10 cellular contexts compared by ENCODE assay signal in genomic region chr1:2652926-2653571, GRCh38. TPM values are rescaled to one million over a fixed set of nuclear protein-coding genes. Genes with fewer than 3 reads are reported as not detected.
DNase-seq lines count a peak whose midpoint lies in the region; ATAC-seq and TF ChIP-seq lines count a peak whose summit lies in the region.
"Not testable (repeated sequence)": the region's sequence is repeated elsewhere in the genome, so short reads cannot be mapped to it uniquely, and the experiment has no call there.
"Had no signal": no experiment of that assay in that cellular context is flagged by ENCODE, and none has a peak within 500 bp of the region (broad histone marks: within the 10 kb centered on the region; RNA-seq: fewer than 3 reads in every experiment).

No MANE protein-coding gene starts in this region.

- H3K27ac ChIP-seq in HCT116 (ENCODE audit: low read depth, low read length); brain microvascular endothelial cell; heart left ventricle; lower lobe of right lung; ovary: not testable (repeated sequence)

- not testable (repeated sequence) for H3K9me3 Mint-ChIP-seq in stimulated activated effector memory CD8-positive, alpha-beta T cell treated with anti-CD3 and anti-CD28 coated beads, Interleukin-12 subunit alpha, Interleukin-12 subunit beta, amount 100 ng/mL, for 72 hours

- H3K4me2 ChIP-seq in HCT116 (ENCODE audit: low read length): not testable (repeated sequence)

- H2AFZ ChIP-seq in HCT116 (ENCODE audit: low read depth, low read length, poor library complexity, severe bottlenecking): not testable (repeated sequence)

- not testable (repeated sequence) for DNase-seq in HCT116 (ENCODE audit: low read depth, low spot score); stimulated activated effector memory CD8-positive, alpha-beta T cell treated with anti-CD3 and anti-CD28 coated beads, Interleukin-12 subunit alpha, Interleukin-12 subunit beta, amount 100 ng/mL, for 72 hours (ENCODE audit: low spot score in 2 of 2)
- peak; percentile 6 for DNase-seq in activated CD4-positive, alpha-beta T cell treated with anti-CD3 and anti-CD28 coated beads for 48 hours
- peak; percentile 64 for DNase-seq in activated CD8-positive, alpha-beta memory T cell treated with anti-CD3 and anti-CD28 coated beads, Interleukin-2, amount 50 U/mL, for 48 hours
- DNase-seq in brain microvascular endothelial cell (peak; percentile 18), heart left ventricle (peak in 3 of 5 donors; percentile 37 to 65 (median 37)), lower lobe of right lung (peak; percentile 67), ovary (peak in 4 of 5 donors; percentile 23 to 47 (median 33))

- TF ChIP-seq POLR2A in HCT116 (IDR thresholded peaks at IDR 0.05; ENCODE audit: borderline replicate concordance, extremely low read depth, insufficient read depth, insufficient read length); heart left ventricle (IDR thresholded peaks at IDR 0.05); ovary (IDR thresholded peaks at IDR 0.05): not testable (repeated sequence)

- H3K36me3 ChIP-seq in HCT116 (ENCODE audit: control insufficient read depth in 1 of 2, insufficient read depth in 2 of 2, low read length in 2 of 2); brain microvascular endothelial cell (replicated peaks); heart left ventricle; lower lobe of right lung; ovary: not testable (repeated sequence)

- TF ChIP-seq EP300 in ovary (IDR thresholded peaks at IDR 0.05): not testable (repeated sequence)

- not testable (repeated sequence) for ATAC-seq in HCT116; heart left ventricle; lower lobe of right lung; stimulated activated effector memory CD8-positive, alpha-beta T cell treated with anti-CD3 and anti-CD28 coated beads, Interleukin-12 subunit alpha, Interleukin-12 subunit beta, amount 100 ng/mL, for 72 hours

- H3K27ac Mint-ChIP-seq in stimulated activated effector memory CD8-positive, alpha-beta T cell treated with anti-CD3 and anti-CD28 coated beads, Interleukin-12 subunit alpha, Interleukin-12 subunit beta, amount 100 ng/mL, for 72 hours: peak overlapping the region; percentile 74

- intact Hi-C loops in HCT116 (cut with micrococcal nuclease); lower lobe of right lung (cut with DNase I); ovary (cut with DNase I): not testable (repeated sequence)
- intact Hi-C loops in heart left ventricle (cut with DNase I): loop anchor here in 1 of 10 donors (10.0 kb wide), 1 partner anchor 218 kb away; no protein-coding TSS in a partner anchor

- not testable (repeated sequence) for H3K9me3 ChIP-seq in HCT116 (ENCODE audit: control insufficient read depth in 1 of 2, insufficient read depth in 1 of 2, low read depth in 1 of 2, low read length in 2 of 2); lower lobe of right lung; ovary
- H3K9me3 ChIP-seq in heart left ventricle: peaks cover 0 to 11% (median under 1%) of the 10 kb centered on the region in 12 donors

- TF ChIP-seq RAD21 in HCT116 (IDR thresholded peaks at IDR 0.05; ENCODE audit: low read depth): not testable (repeated sequence)

- H3K79me2 ChIP-seq in HCT116 (ENCODE audit: insufficient read depth, low read length): not testable (repeated sequence)

- in situ Hi-C loops in brain microvascular endothelial cell (cut with HindIII; ENCODE audit: low pct_ligation_motif_present, low sequenced_read_pairs): not testable (repeated sequence)

- not testable (repeated sequence) for H3K36me3 Mint-ChIP-seq in stimulated activated effector memory CD8-positive, alpha-beta T cell treated with anti-CD3 and anti-CD28 coated beads, Interleukin-12 subunit alpha, Interleukin-12 subunit beta, amount 100 ng/mL, for 72 hours

- TF ChIP-seq CTCF in HCT116 (IDR thresholded peaks at IDR 0.05 in 2 of 3, conservative IDR thresholded peaks at IDR 0.05 in 1 of 3; ENCODE audit: borderline replicate concordance in 1 of 3, insufficient read depth in 1 of 3, low read depth in 2 of 3, low read length in 2 of 3); brain microvascular endothelial cell (IDR thresholded peaks at IDR 0.05; ENCODE audit: low read depth, low read length, missing control alignments); heart left ventricle (IDR thresholded peaks at IDR 0.05); lower lobe of right lung (IDR thresholded peaks at IDR 0.05); ovary (IDR thresholded peaks at IDR 0.05): not testable (repeated sequence)

- RAD21 ChIA-PET in HCT116 (lab: Charles Lee; ENCODE audit: low non-redundant PET in 1 of 2, low total read pairs in 2 of 2, uncharacterized antibody in 2 of 2, unreplicated experiment in 2 of 2): not testable (repeated sequence)

- BruUV-seq in HCT116 (replicated peaks; lab: Mats Ljungman, UMichigan): not testable (repeated sequence)

- not testable (repeated sequence) for H3K9me2 ChIP-seq in HCT116 (ENCODE audit: insufficient read depth)

- WGBS in heart left ventricle, 4 donors: 30 to 36% (median 32%) methylated on average over 12 of the region's 12 CpGs
- 30 to 39% (median 34%) methylated on average over 12 of the region's 12 CpGs for WGBS in ovary, 3 donors

- H3K4me3 ChIP-seq in HCT116 (replicated peaks in 1 of 2; ENCODE audit: low read depth in 1 of 2, low read length in 2 of 2); brain microvascular endothelial cell (ENCODE audit: low read depth, low read length); heart left ventricle; lower lobe of right lung; ovary: not testable (repeated sequence)

- not testable (repeated sequence) for H3K4me1 ChIP-seq in HCT116 (ENCODE audit: control insufficient read depth in 1 of 2, insufficient read depth in 2 of 2, low read length in 2 of 2); heart left ventricle; lower lobe of right lung; ovary (ENCODE audit: insufficient read depth)

- POLR2A ChIA-PET in HCT116 (lab: Charles Lee): not testable (repeated sequence)

- not testable (repeated sequence) for H4K20me1 ChIP-seq in HCT116 (ENCODE audit: insufficient read depth)

- H3K4me1 Mint-ChIP-seq in stimulated activated effector memory CD8-positive, alpha-beta T cell treated with anti-CD3 and anti-CD28 coated beads, Interleukin-12 subunit alpha, Interleukin-12 subunit beta, amount 100 ng/mL, for 72 hours: peaks cover 14% of the 10 kb centered on the region

- H3K4me3 Mint-ChIP-seq in stimulated activated effector memory CD8-positive, alpha-beta T cell treated with anti-CD3 and anti-CD28 coated beads, Interleukin-12 subunit alpha, Interleukin-12 subunit beta, amount 100 ng/mL, for 72 hours: not testable (repeated sequence)

- H3K27me3 ChIP-seq in HCT116 (ENCODE audit: insufficient read depth, low read length): peaks cover 72% of the 10 kb centered on the region
- not testable (repeated sequence) for H3K27me3 ChIP-seq in brain microvascular endothelial cell (replicated peaks); lower lobe of right lung (ENCODE audit: low read depth); ovary
- H3K27me3 ChIP-seq in heart left ventricle: peaks cover 0 to 18% (median 3%) of the 10 kb centered on the region in 9 donors

- H3K9ac ChIP-seq in HCT116 (ENCODE audit: low read length): not testable (repeated sequence)

- CTCF ChIA-PET in HCT116 (lab: Charles Lee): not testable (repeated sequence)

TF ChIP-seq in HCT116, 20 proteins besides CTCF, POLR2A, EP300 and RAD21:
- TF ChIP-seq EZH2phosphoT487 (IDR thresholded peaks at IDR 0.05; ENCODE audit: borderline replicate concordance): peak; percentile 35

RNA-seq across cellular contexts. Expression of gene MMEL1, which starts 20.2 kb away (rescaled TPM):
- 2.7 TPM for total RNA-seq in HCT116 (2021; ENCODE audit: unreplicated experiment)
- 3.0 and 8.1 TPM in 2 replicates for polyA plus RNA-seq in HCT116 (2012)
- total RNA-seq in heart left ventricle: 1 to 10 TPM in 2 of 9 donors, under 1 TPM in 2, not detected in 5; 0.47 to 2.6 (median 1.6) TPM
- 1 to 10 TPM in 1 of 2 donors, under 1 TPM in 1; 0.30 to 1.1 TPM for polyA plus RNA-seq in heart left ventricle
- 7.6 TPM for total RNA-seq in lower lobe of right lung
- total RNA-seq in ovary: 1 to 10 TPM in 3 of 7 donors, under 1 TPM in 1, not detected in 3; 0.45 to 7.9 (median 1.1) TPM
- polyA plus RNA-seq in ovary: 1 to 10 TPM in 1 of 2 donors, under 1 TPM in 1; 0.42 to 1.1 TPM
- total RNA-seq: PC-3 had no signal
- polyA plus RNA-seq: A549 had no signal
